10 cellular contexts compared by ENCODE assay signal in the genomic region with DNA sequence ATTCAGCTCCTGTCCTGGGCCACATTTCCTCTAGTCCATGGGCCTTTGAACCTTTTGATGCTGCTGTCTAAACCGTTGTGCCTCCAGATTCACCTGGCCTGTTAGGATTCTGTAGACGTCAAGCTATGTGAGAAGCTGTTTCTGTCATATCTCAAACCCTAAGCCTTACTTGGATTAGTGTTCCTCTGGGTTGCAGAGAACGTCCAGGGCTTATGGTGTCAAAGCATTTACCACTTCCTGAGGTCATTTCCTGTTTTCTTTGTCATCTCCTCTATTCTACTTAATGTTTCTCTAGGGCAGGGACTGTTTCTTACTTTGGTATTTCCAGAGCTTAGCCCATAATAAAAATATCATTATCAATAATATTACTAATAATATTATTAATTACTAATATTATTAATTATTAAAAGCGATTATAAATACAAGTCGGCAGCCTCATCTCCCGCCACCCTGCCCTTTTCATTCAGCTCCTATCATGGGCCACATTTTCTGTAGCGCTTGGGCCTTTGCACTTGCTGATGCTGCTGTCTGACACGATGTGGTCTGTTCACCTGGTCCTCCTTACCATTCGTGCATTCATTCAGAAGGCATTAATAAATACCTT. TPM values are rescaled to one million over a fixed set of nuclear protein-coding genes. Genes with fewer than 3 reads are reported as not detected.
DNase-seq lines count a peak whose midpoint lies in the region; ATAC-seq and TF ChIP-seq lines count a peak whose summit lies in the region.
"Had no signal": no experiment of that assay in that cellular context is flagged by ENCODE, and none has a peak within 500 bp of the region (broad histone marks: within the 10 kb centered on the region; RNA-seq: fewer than 3 reads in every experiment).

No MANE protein-coding gene starts in this region.

- CTCF ChIA-PET in WTC11 (lab: Charles Lee) = no interaction called here

- peak overlapping the region in 2 of 11 experiments; percentile 9 to 28; a peak in 3 of 22 replicates for H3K9ac ChIP-seq in BLaER1 treated with 17β-estradiol and CSF1 and Interleukin-3, amounts not matched to agents 10 nM and 100 nM

- H3K9me3 ChIP-seq in BLaER1 treated with 17β-estradiol and CSF1 and Interleukin-3, amounts not matched to agents 10 nM and 100 nM (replicated peaks in 1 of 11) = no peaks in the 10 kb centered on the region
- no peaks in the 10 kb centered on the region for H3K9me3 ChIP-seq in lower lobe of right lung

- H3K4me1 Mint-ChIP-seq in WTC11 = no peaks in the 10 kb centered on the region; the same call in 1 of the 2 replicates

- ATAC-seq in WTC11 = no peak
- peak; percentile 29 to 51 for ATAC-seq in lower lobe of right lung
- ATAC-seq in GM19328 (IDR thresholded peaks at IDR 0.05; ENCODE audit: unreplicated experiment) = no peak

- peak overlapping the region in 9 of 11 experiments; percentile 14 to 69 (median 42); a peak in 12 of 22 replicates for H3K27ac ChIP-seq in BLaER1 treated with 17β-estradiol and CSF1 and Interleukin-3, amounts not matched to agents 10 nM and 100 nM
- peak overlapping the region; percentile 54 for H3K27ac ChIP-seq in lower lobe of right lung

- DNase-seq in HT1080 (ENCODE audit: low read depth) (peak; percentile 56), WTC11 (ENCODE audit: low spot score) (no peak), lower lobe of right lung (no peak), hypothalamus (lab: John Stamatoyannopoulos, UW) (no peak), NCI-H345 treated with DMSO at 0.1 percent for 48 hours (lab: John Stamatoyannopoulos, UW; ENCODE audit: unreplicated experiment) (no peak)
- DNase-seq in stimulated activated CD4-positive, alpha-beta T cell treated with anti-CD3 and anti-CD28 coated beads, Interleukin-4, amount 100 ng/mL, for 1 hour = no peak
- DNase-seq: NCI-H524 treated with DMSO at 0.1 percent for 48 hours, SW 1271 had no signal

- H3K36me3 Mint-ChIP-seq in WTC11 = peaks cover 4% of the 10 kb centered on the region; the same call in 1 of the 2 replicates

- H3K9me3 Mint-ChIP-seq in WTC11 = no peaks in the 10 kb centered on the region

- POLR2A ChIA-PET in WTC11 (lab: Charles Lee) = no interaction called here

- H3K27ac Mint-ChIP-seq in WTC11 = peak overlapping the region; percentile 2; the same call in 1 of the 2 replicates

- no peaks in the 10 kb centered on the region for H3K27me3 ChIP-seq in BLaER1 treated with 17β-estradiol and CSF1 and Interleukin-3, amounts not matched to agents 10 nM and 100 nM
- no peaks in the 10 kb centered on the region for H3K27me3 ChIP-seq in lower lobe of right lung (ENCODE audit: low read depth)

- intact Hi-C loops in lower lobe of right lung (cut with DNase I) = no loop called here

- peaks cover 24 to 81% (median 53%) of the 10 kb centered on the region in 11 experiments for H3K36me3 ChIP-seq in BLaER1 treated with 17β-estradiol and CSF1 and Interleukin-3, amounts not matched to agents 10 nM and 100 nM
- peaks cover 52% of the 10 kb centered on the region for H3K36me3 ChIP-seq in lower lobe of right lung

- H3K4me2 ChIP-seq in BLaER1 treated with 17β-estradiol and CSF1 and Interleukin-3, amounts not matched to agents 10 nM and 100 nM = peak overlapping the region; percentile 47 to 96 (median 78)

- H4K20me1 ChIP-seq in BLaER1 treated with 17β-estradiol and CSF1 and Interleukin-3, amounts not matched to agents 10 nM and 100 nM = no peaks in the 10 kb centered on the region

- H3K4me3 Mint-ChIP-seq in WTC11 = no peak overlapping the region

- no peak overlapping the region for H3K4me3 ChIP-seq in BLaER1 treated with 17β-estradiol and CSF1 and Interleukin-3, amounts not matched to agents 10 nM and 100 nM
- H3K4me3 ChIP-seq in lower lobe of right lung = no peak overlapping the region

- peaks cover 13 to 33% (median 17%) of the 10 kb centered on the region in 10 experiments for H3K4me1 ChIP-seq in BLaER1 treated with 17β-estradiol and CSF1 and Interleukin-3, amounts not matched to agents 10 nM and 100 nM
- H3K4me1 ChIP-seq in lower lobe of right lung = peaks cover 8% of the 10 kb centered on the region

- no peaks in the 10 kb centered on the region for H3K27me3 Mint-ChIP-seq in WTC11 (ENCODE audit: low read depth)

- TF ChIP-seq CTCF in WTC11 (IDR thresholded peaks at IDR 0.05) (no peak), lower lobe of right lung (IDR thresholded peaks at IDR 0.05) (no peak)

TF ChIP-seq in WTC11, 78 proteins besides CTCF, POLR2A, EP300 and RAD21:
- peak; percentile 63; the same call in 1 of the 2 replicates for TF ChIP-seq HMGA2 (CRISPR knock-in tag; IDR thresholded peaks at IDR 0.05)
- TF ChIP-seq, protein P1, sequence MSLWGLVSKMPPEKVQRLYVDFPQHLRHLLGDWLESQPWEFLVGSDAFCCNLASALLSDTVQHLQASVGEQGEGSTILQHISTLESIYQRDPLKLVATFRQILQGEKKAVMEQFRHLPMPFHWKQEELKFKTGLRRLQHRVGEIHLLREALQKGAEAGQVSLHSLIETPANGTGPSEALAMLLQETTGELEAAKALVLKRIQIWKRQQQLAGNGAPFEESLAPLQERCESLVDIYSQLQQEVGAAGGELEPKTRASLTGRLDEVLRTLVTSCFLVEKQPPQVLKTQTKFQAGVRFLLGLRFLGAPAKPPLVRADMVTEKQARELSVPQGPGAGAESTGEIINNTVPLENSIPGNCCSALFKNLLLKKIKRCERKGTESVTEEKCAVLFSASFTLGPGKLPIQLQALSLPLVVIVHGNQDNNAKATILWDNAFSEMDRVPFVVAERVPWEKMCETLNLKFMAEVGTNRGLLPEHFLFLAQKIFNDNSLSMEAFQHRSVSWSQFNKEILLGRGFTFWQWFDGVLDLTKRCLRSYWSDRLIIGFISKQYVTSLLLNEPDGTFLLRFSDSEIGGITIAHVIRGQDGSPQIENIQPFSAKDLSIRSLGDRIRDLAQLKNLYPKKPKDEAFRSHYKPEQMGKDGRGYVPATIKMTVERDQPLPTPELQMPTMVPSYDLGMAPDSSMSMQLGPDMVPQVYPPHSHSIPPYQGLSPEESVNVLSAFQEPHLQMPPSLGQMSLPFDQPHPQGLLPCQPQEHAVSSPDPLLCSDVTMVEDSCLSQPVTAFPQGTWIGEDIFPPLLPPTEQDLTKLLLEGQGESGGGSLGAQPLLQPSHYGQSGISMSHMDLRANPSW (CRISPR knock-in tag; conservative IDR thresholded peaks at IDR 0.05; ENCODE audit: low read depth) = no peak
- TF ChIP-seq ETV6 (CRISPR knock-in tag; IDR thresholded peaks at IDR 0.05) = no peak
- TF ChIP-seq, protein P2, sequence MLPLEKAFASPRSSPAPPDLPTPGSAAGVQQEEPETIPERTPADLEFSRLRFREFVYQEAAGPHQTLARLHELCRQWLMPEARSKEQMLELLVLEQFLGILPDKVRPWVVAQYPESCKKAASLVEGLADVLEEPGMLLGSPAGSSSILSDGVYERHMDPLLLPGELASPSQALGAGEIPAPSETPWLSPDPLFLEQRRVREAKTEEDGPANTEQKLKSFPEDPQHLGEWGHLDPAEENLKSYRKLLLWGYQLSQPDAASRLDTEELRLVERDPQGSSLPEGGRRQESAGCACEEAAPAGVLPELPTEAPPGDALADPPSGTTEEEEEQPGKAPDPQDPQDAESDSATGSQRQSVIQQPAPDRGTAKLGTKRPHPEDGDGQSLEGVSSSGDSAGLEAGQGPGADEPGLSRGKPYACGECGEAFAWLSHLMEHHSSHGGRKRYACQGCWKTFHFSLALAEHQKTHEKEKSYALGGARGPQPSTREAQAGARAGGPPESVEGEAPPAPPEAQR (CRISPR knock-in tag; IDR thresholded peaks at IDR 0.05) = no peak
- TF ChIP-seq, protein P3, sequence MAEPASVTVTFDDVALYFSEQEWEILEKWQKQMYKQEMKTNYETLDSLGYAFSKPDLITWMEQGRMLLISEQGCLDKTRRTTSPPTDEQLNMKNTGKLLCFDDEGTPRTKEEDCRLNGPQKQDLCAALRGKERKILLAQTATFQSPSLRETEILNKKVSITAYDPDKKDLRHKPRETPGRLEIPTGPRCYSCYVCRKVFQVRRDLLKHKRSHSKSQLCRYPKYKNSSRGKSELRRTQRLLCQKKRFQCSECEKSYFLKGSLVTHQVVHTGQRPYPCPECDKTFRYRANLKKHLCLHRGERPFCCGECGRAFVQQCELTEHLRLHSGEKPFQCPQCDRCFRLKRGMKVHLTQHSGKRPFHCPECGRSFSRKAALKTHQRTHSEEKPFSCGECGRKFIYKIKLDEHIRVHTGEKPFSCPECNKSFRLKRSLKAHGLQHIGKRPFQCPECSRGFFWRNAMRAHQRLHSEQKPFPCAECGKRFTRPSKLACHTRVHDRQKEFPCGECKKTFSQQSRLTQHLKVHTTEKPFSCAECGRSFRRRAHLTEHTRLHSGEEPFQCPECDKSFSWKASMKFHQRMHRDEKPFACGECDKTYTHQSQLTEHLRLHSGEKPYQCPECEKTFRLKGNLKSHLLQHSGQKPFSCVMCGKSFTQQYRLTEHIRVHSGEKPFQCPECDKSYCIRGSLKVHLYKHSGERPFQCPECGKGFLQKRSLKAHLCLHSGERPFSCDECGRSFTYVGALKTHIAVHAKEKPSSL (CRISPR knock-in tag; conservative IDR thresholded peaks at IDR 0.05) = no peak
- TF ChIP-seq, protein P4, sequence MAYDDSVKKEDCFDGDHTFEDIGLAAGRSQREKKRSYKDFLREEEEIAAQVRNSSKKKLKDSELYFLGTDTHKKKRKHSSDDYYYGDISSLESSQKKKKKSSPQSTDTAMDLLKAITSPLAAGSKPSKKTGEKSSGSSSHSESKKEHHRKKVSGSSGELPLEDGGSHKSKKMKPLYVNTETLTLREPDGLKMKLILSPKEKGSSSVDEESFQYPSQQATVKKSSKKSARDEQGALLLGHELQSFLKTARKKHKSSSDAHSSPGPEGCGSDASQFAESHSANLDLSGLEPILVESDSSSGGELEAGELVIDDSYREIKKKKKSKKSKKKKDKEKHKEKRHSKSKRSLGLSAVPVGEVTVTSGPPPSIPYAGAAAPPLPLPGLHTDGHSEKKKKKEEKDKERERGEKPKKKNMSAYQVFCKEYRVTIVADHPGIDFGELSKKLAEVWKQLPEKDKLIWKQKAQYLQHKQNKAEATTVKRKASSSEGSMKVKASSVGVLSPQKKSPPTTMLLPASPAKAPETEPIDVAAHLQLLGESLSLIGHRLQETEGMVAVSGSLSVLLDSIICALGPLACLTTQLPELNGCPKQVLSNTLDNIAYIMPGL (CRISPR knock-in tag; IDR thresholded peaks at IDR 0.05) = no peak

RNA-seq across cellular contexts. Expression of a gene that starts 19.1 kb away (rescaled TPM):
- 23.1 and 26.1 TPM in 2 replicates for total RNA-seq in HT1080 (2014; rRNA removed; shearing (Covaris generic))
- 27.4 and 28.7 TPM in 2 replicates for polyA plus RNA-seq in HT1080 (2015; cell fraction: cytosol; rRNA removed)
- polyA plus RNA-seq in HT1080 (2015; cell fraction: nucleus; rRNA removed) = 42.3 and 43.2 TPM in 2 replicates
- total RNA-seq in WTC11 (2021) (8.3 to 13.4 TPM (median 9.6 TPM) in 3 replicates), lower lobe of right lung (14.0 TPM)

RNA-seq across cellular contexts. Expression of a gene that starts 19.4 kb away (rescaled TPM):
- 32.1 and 34.0 TPM in 2 replicates for total RNA-seq in HT1080 (2014; rRNA removed; shearing (Covaris generic))
- polyA plus RNA-seq in HT1080 (2015; cell fraction: cytosol; rRNA removed) = 41.5 and 44.7 TPM in 2 replicates
- 41.8 and 47.2 TPM in 2 replicates for polyA plus RNA-seq in HT1080 (2015; cell fraction: nucleus; rRNA removed)
- total RNA-seq in WTC11 (2021) (54.2 to 78.9 TPM (median 63.2 TPM) in 3 replicates), lower lobe of right lung (17.8 TPM)

Comparison
In these comparisons a context has a peak if more than half of its experiments do, and no peak if none do; other contexts are left out.
1. ATAC-seq: peak in lower lobe of right lung (2 of 2); none in WTC11 (single experiment) and GM19328 (single experiment).